In the genomic region with DNA sequence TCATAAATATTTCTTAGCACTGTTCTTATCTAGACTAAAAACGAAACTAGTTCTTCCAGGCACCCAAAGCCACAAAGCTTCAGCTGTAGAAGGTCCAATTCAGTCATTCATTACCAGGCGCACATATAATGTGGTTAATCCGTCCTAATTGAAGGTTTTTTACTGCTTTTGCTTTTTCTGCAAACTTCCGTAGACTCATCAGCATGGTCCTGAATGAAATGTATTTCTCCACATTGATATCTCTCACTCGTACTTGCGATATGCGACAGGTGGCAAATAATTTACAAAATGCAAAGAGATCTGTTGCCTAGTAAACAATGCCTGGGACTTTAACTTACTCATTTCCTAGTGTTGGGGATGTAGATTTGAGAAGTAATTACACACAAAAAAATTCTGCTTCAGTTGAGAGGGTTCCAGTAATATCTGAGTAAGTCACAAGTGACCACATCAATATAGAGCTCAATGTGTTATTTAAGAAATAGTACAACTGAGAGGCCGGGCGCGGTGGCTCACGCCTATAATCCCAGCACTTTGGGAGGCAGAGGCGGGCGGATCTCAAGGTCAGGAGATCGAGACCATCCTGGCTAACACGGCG, we compare ENCODE assay signal across 9 cellular contexts.
DNase-seq lines count a peak whose midpoint lies in the region; ATAC-seq and TF ChIP-seq lines count a peak whose summit lies in the region.
"Had no signal": no experiment of that assay in that cellular context is flagged by ENCODE, and none has a peak within 500 bp of the region (broad histone marks: within the 10 kb centered on the region; RNA-seq: fewer than 3 reads in every experiment).

No MANE protein-coding gene starts in this region.

- H3K27me3 ChIP-seq in smooth muscle cell (ENCODE audit: low read depth) = no peaks in the 10 kb centered on the region

- no peak overlapping the region for H3K9ac ChIP-seq in smooth muscle cell (ENCODE audit: low read depth)

- no peaks in the 10 kb centered on the region for H3K36me3 ChIP-seq in smooth muscle cell (ENCODE audit: low read depth)

- H3K27ac ChIP-seq in smooth muscle cell (ENCODE audit: low read depth) = no peak overlapping the region
- H3K27ac ChIP-seq: VCaP had no signal

- POLR2A ChIA-PET in activated CD8-positive, alpha-beta T cell treated with anti-CD3 and anti-CD28 coated beads for 36 hours (lab: Charles Lee) = interaction anchor here (1.0 to 2.1 kb wide), 5 partner anchors 50 to 75 kb away, joined by 4 to 12 read pairs (median 5); a partner anchor contains a TSS

- peak overlapping the region; percentile 25 for H3K4me2 ChIP-seq in smooth muscle cell

- no peaks in the 10 kb centered on the region for H3K79me2 ChIP-seq in smooth muscle cell (ENCODE audit: low read depth)

- H3K27ac Mint-ChIP-seq in activated naive CD4-positive, alpha-beta T cell treated with anti-CD3 and anti-CD28 coated beads for 36 hours = peak overlapping the region; percentile 88
- peak overlapping the region; percentile 94 for H3K27ac Mint-ChIP-seq in activated CD8-positive, alpha-beta T cell treated with anti-CD3 and anti-CD28 coated beads for 36 hours

- H3K4me1 ChIP-seq in smooth muscle cell (ENCODE audit: low read depth) = peaks cover 5% of the 10 kb centered on the region

- no peaks in the 10 kb centered on the region for H3K27me3 Mint-ChIP-seq in activated naive CD4-positive, alpha-beta T cell treated with anti-CD3 and anti-CD28 coated beads for 36 hours (ENCODE audit: low read depth)
- no peaks in the 10 kb centered on the region for H3K27me3 Mint-ChIP-seq in activated CD8-positive, alpha-beta T cell treated with anti-CD3 and anti-CD28 coated beads for 36 hours

- no peak for TF ChIP-seq CTCF in activated CD8-positive, alpha-beta T cell treated with anti-CD3 and anti-CD28 coated beads for 36 hours (IDR thresholded peaks at IDR 0.05)
- no peak for TF ChIP-seq CTCF in smooth muscle cell (IDR thresholded peaks at IDR 0.05; ENCODE audit: borderline replicate concordance, insufficient read depth, poor library complexity, severe bottlenecking)

- WGBS in smooth muscle cell (ENCODE audit: low lambda C conversion rate) = 80% methylated on average over 16 of the region's 16 CpGs

- peak; percentile 57 for DNase-seq in activated naive CD4-positive, alpha-beta T cell treated with anti-CD3 and anti-CD28 coated beads for 36 hours
- no peak for DNase-seq in activated naive CD4-positive, alpha-beta T cell (lab: John Stamatoyannopoulos, UW)
- peak; percentile 60 for DNase-seq in activated CD8-positive, alpha-beta T cell treated with anti-CD3 and anti-CD28 coated beads for 36 hours
- DNase-seq in smooth muscle cell (lab: John Stamatoyannopoulos, UW; ENCODE audit: unreplicated experiment) (no peak), DMS153 (lab: John Stamatoyannopoulos, UW) (no peak), Right ventricle myocardium superior (no peak), NCI-H1436 (lab: John Stamatoyannopoulos, UW) (no peak)

- no peaks in the 10 kb centered on the region for H4K20me1 ChIP-seq in smooth muscle cell (ENCODE audit: low read depth)

- H3K9me3 Mint-ChIP-seq in activated naive CD4-positive, alpha-beta T cell treated with anti-CD3 and anti-CD28 coated beads for 36 hours = no peaks in the 10 kb centered on the region
- H3K9me3 Mint-ChIP-seq in activated CD8-positive, alpha-beta T cell treated with anti-CD3 and anti-CD28 coated beads for 36 hours = no peaks in the 10 kb centered on the region

- no peaks in the 10 kb centered on the region for H3K9me3 ChIP-seq in smooth muscle cell (replicated peaks; ENCODE audit: low read depth)

- CTCF ChIA-PET in activated naive CD4-positive, alpha-beta T cell treated with anti-CD3 and anti-CD28 coated beads for 36 hours (lab: Charles Lee) = interaction anchor here (1.4 to 2.0 kb wide), 5 partner anchors 10 to 61 kb away, joined by 3 to 17 read pairs (median 5); no protein-coding TSS in a partner anchor
- CTCF ChIA-PET in activated CD8-positive, alpha-beta T cell treated with anti-CD3 and anti-CD28 coated beads for 36 hours (lab: Charles Lee) = interaction anchor here (0.7 to 1.5 kb wide), 6 partner anchors 10 to 250 kb away, joined by 3 to 12 read pairs (median 3); no protein-coding TSS in a partner anchor

- intact Hi-C loops in activated naive CD4-positive, alpha-beta T cell treated with anti-CD3 and anti-CD28 coated beads for 36 hours (cut with micrococcal nuclease) = loop anchor here (1.0 to 10.0 kb wide), 6 partner anchors 11 to 1649 kb away; a partner anchor contains a TSS
- intact Hi-C loops in activated CD8-positive, alpha-beta T cell treated with anti-CD3 and anti-CD28 coated beads for 36 hours (cut with micrococcal nuclease) = loop anchor here (2.0 kb wide), 1 partner anchor 49 kb away; no protein-coding TSS in a partner anchor
- intact Hi-C loops in Right ventricle myocardium superior (cut with DNase I) = no loop called here

- H3K4me3 ChIP-seq in smooth muscle cell = peak overlapping the region; percentile 14

- H3K4me3 Mint-ChIP-seq in activated naive CD4-positive, alpha-beta T cell treated with anti-CD3 and anti-CD28 coated beads for 36 hours = peak overlapping the region; percentile 72
- H3K4me3 Mint-ChIP-seq in activated CD8-positive, alpha-beta T cell treated with anti-CD3 and anti-CD28 coated beads for 36 hours = peak overlapping the region; percentile 76

- H3F3A ChIP-seq in smooth muscle cell (ENCODE audit: low read depth) = no peaks in the 10 kb centered on the region

- ATAC-seq in HG03139 (IDR thresholded peaks at IDR 0.05; ENCODE audit: unreplicated experiment) (peak; percentile 53), Right ventricle myocardium superior (ENCODE audit: poor library complexity) (no peak)
- peak; percentile 60 for ATAC-seq in activated CD8-positive, alpha-beta T cell treated with anti-CD3 and anti-CD28 coated beads for 36 hours

- no peaks in the 10 kb centered on the region for H3K36me3 Mint-ChIP-seq in activated naive CD4-positive, alpha-beta T cell treated with anti-CD3 and anti-CD28 coated beads for 36 hours (ENCODE audit: low read depth)
- peaks cover 5% of the 10 kb centered on the region for H3K36me3 Mint-ChIP-seq in activated CD8-positive, alpha-beta T cell treated with anti-CD3 and anti-CD28 coated beads for 36 hours (ENCODE audit: low read depth)

- H2AFZ ChIP-seq in smooth muscle cell (ENCODE audit: low read depth) = no peak overlapping the region

- peaks cover 82% of the 10 kb centered on the region for H3K4me1 Mint-ChIP-seq in activated naive CD4-positive, alpha-beta T cell treated with anti-CD3 and anti-CD28 coated beads for 36 hours (ENCODE audit: low read depth)
- H3K4me1 Mint-ChIP-seq in activated CD8-positive, alpha-beta T cell treated with anti-CD3 and anti-CD28 coated beads for 36 hours (ENCODE audit: low read depth) = peaks cover 74% of the 10 kb centered on the region

Comparison
In these comparisons a context has a peak if more than half of its experiments do, and no peak if none do; other contexts are left out.
1. DNase-seq: peak in activated naive CD4-positive, alpha-beta T cell treated with anti-CD3 and anti-CD28 coated beads for 36 hours (single experiment) and activated CD8-positive, alpha-beta T cell treated with anti-CD3 and anti-CD28 coated beads for 36 hours (single experiment); none in activated naive CD4-positive, alpha-beta T cell (0 of 4), smooth muscle cell (single experiment), DMS153 (single experiment), Right ventricle myocardium superior (single experiment) and NCI-H1436 (single experiment).